ENCODE assay signal across 32 cellular contexts in the genomic region with DNA sequence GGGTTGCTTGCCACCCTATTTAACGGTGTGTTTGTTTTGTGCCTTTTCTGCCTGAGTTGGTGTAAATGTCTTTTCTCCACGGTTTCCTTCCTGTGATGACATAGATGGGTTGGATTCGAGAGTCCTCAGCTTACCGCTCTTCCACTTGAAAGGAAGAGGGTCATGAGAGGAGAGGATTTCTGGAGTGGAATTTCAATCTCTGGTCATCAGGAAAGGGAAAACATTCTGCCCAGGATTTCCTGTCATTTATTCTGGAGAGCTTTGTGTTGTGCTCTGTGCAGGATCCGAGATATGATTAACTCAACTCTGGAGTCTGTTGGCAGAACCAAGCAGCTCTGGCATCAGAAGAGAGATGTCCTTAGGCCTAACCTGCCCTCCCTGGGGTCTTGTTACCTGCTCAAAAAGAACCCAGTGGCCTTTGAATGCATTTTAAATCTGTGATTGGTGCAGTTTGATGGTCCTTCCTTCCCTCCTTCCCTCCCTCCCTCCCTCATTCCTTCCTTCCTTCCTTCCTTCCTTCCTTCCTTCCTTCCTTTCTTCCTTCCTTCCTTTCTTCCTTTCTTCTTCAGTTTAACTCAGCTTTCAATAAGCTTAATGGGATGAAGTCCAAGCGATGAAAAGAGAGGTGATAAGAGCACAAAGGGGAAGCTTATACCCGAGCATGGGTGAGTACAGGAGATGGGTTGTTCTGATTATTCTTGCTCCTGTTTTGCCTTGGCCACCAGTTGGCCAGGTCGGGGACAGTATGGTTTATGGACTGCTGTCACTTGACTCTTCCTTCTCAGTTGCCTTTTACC.
"Had no signal": no experiment of that assay in that cellular context is flagged by ENCODE, and none has a peak within 500 bp of the region (broad histone marks: within the 10 kb centered on the region; RNA-seq: fewer than 3 reads in every experiment).

No MANE protein-coding gene starts in this region.

- H3K27ac ChIP-seq: adrenal gland, cardiac muscle cell, colonic mucosa, heart left ventricle, parathyroid adenoma, vagina had no signal

- H3K4me1 ChIP-seq: adrenal gland, colonic mucosa, heart left ventricle, parathyroid adenoma, vagina had no signal

- H3K4me2 ChIP-seq: smooth muscle cell had no signal

- H3K36me3 ChIP-seq: adrenal gland, cardiac muscle cell, colonic mucosa, heart left ventricle, right atrium auricular region, vagina had no signal

- H3K9ac ChIP-seq: parathyroid adenoma had no signal

- H3K4me3 ChIP-seq: adrenal gland, cardiac muscle cell, colonic mucosa, heart left ventricle, right atrium auricular region, smooth muscle cell, vagina had no signal

- H3K27me3 ChIP-seq: adrenal gland, colonic mucosa, dorsolateral prefrontal cortex, right atrium auricular region, vagina had no signal

- DNase-seq: activated CD4-positive, alpha-beta T cell treated with anti-CD3 and anti-CD28 coated beads for 36 hours; activated CD4-positive, alpha-beta T cell treated with anti-CD3 and anti-CD28 coated beads, Interleukin-2, amount 50 U/mL, for 4 hours; activated CD4-positive, CD25-positive, alpha-beta regulatory T cell; activated effector memory CD4-positive, alpha-beta T cell treated with anti-CD3 and anti-CD28 coated beads, Interleukin-2, amount 50 U/mL, for 16 hours; activated naive CD4-positive, alpha-beta T cell treated with anti-CD3 and anti-CD28 coated beads for 36 hours; activated naive CD8-positive, alpha-beta T cell treated with anti-CD3 and anti-CD28 coated beads for 36 hours; adrenal gland; aorta; cerebellar nuclear complex; colonic mucosa; dorsolateral prefrontal cortex; effector memory CD8-positive, alpha-beta T cell; foreskin fibroblast; heart left ventricle; hypothalamus; immature natural killer cell; kidney; left colon; mammary epithelial cell; midbrain; naive thymus-derived CD4-positive, alpha-beta T cell; nucleus accumbens; stimulated activated CD4-positive, alpha-beta T cell treated with anti-CD3 and anti-CD28 coated beads, Interleukin-1b, Interleukin-23, amount 100 ng/mL, for 48 hours; stimulated activated CD4-positive, alpha-beta T cell treated with anti-CD3 and anti-CD28 coated beads, Interleukin-4, amount 100 ng/mL, for 4 hours; stimulated activated CD8-positive, alpha-beta memory T cell treated with anti-CD3 and anti-CD28 coated beads, Interleukin-4, amount 100 ng/mL, for 48 hours; stimulated activated naive CD8-positive, alpha-beta T cell treated with anti-CD3 and anti-CD28 coated beads, Interleukin-15, amount 100 ng/mL, for 72 hours; substantia nigra had no signal
